Comparison of ENCODE assay signal across 18 cellular contexts in the genomic region with DNA sequence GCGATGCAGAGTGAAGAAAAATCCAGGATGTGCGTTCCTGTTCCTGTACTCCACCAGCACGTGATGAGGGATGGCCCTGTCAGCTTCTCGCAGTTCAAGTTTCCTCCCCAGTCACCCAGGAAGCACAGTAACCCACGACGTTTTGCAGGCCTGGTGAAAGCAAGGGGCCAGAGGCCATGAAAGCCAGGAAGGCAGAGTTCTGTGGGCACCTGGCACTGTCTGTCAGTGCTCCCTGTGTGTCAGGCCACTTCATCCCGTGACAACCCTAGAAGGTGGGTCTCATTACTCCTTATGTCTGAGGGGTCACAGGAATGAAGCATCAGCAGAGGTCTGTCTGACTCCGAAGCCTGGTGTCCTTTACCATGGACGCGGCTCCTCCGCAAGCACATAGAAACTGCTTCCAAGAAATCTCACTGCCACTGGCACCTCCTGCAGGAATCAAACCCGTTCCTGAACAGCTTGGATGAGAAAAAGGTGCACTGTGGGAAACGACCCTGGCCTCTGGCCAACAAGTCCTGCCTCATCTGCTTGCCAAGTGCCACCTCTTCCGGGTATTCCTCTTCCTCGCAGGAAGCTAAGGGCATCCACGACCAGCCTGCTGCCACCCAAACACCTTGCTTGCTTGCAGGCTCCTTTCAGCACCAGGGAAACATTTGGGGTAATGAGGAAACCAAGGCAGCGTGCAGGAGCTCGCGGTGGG. TPM values are rescaled to one million over a fixed set of nuclear protein-coding genes. Genes with fewer than 3 reads are reported as not detected.
DNase-seq lines count a peak whose midpoint lies in the region; ATAC-seq lines count a peak whose summit lies in the region.
"Had no signal": no experiment of that assay in that cellular context is flagged by ENCODE, and none has a peak within 500 bp of the region (broad histone marks: within the 10 kb centered on the region; RNA-seq: fewer than 3 reads in every experiment).

No MANE protein-coding gene starts in this region.

- no peaks in the 10 kb centered on the region for H3K9me3 ChIP-seq in adipocyte (ENCODE audit: control insufficient read depth, low read length)
- H3K9me3 ChIP-seq: left ventricle myocardium inferior had no signal

- no peaks in the 10 kb centered on the region for H3K27me3 Mint-ChIP-seq in activated CD4-positive, alpha-beta T cell treated with anti-CD3 and anti-CD28 coated beads for 36 hours
- H3K27me3 Mint-ChIP-seq in naive thymus-derived CD8-positive, alpha-beta T cell: no peaks in the 10 kb centered on the region

- H3K9ac ChIP-seq in adipocyte (ENCODE audit: low read length): peak overlapping the region; percentile 32
- H3K9ac ChIP-seq: GM23248 had no signal

- peaks cover 35% of the 10 kb centered on the region for H3K36me3 Mint-ChIP-seq in activated CD4-positive, alpha-beta T cell treated with anti-CD3 and anti-CD28 coated beads for 36 hours (ENCODE audit: low read depth)
- H3K36me3 Mint-ChIP-seq in naive thymus-derived CD8-positive, alpha-beta T cell: peaks cover 0 to 81% (median 18%) of the 10 kb centered on the region in 3 donors

- H3K27me3 ChIP-seq in adipocyte (replicated peaks; ENCODE audit: control insufficient read depth, insufficient read depth, low read length): no peaks in the 10 kb centered on the region

- no peak for DNase-seq in activated CD4-positive, alpha-beta T cell treated with anti-CD3 and anti-CD28 coated beads for 36 hours
- no peak for DNase-seq in activated CD4-positive, alpha-beta T cell treated with anti-CD3 and anti-CD28 coated beads, Interleukin-2, amount 50 U/mL, for 48 hours
- DNase-seq in NCI-H2029 treated with DMSO at 0.1 percent for 48 hours (lab: John Stamatoyannopoulos, UW) (peak; percentile 67), adipocyte (ENCODE audit: low read depth) (no peak), iPS-NIHi7 (ENCODE audit: extremely low spot score) (no peak), medulla oblongata (ENCODE audit: extremely low spot score) (no peak)
- no peak for DNase-seq in naive thymus-derived CD8-positive, alpha-beta T cell
- DNase-seq: ACHN; activated CD8-positive, alpha-beta memory T cell treated with anti-CD3 and anti-CD28 coated beads, Interleukin-2, amount 50 U/mL, for 48 hours; GM23248; left ventricle myocardium inferior; NCI-H1105; NCI-H345; nephron progenitor cell; stimulated activated CD4-positive, alpha-beta T cell treated with anti-CD3 and anti-CD28 coated beads, Interleukin-4, amount 100 ng/mL, for 4 hours had no signal

- POLR2A ChIA-PET in activated CD4-positive, alpha-beta T cell treated with anti-CD3 and anti-CD28 coated beads for 36 hours (lab: Charles Lee): no interaction called here
- POLR2A ChIA-PET in naive thymus-derived CD8-positive, alpha-beta T cell (lab: Charles Lee): interaction anchor here (1.0 to 7.2 kb wide), 3 partner anchors 14 to 50 kb away, joined by 3 to 140 read pairs (median 3); a partner anchor contains a TSS

- H3K4me1 ChIP-seq in adipocyte (ENCODE audit: control insufficient read depth, insufficient read depth, low read length): peaks cover 19% of the 10 kb centered on the region

- peak overlapping the region; percentile 73 for H3K27ac Mint-ChIP-seq in activated CD4-positive, alpha-beta T cell treated with anti-CD3 and anti-CD28 coated beads for 36 hours
- H3K27ac Mint-ChIP-seq in naive thymus-derived CD8-positive, alpha-beta T cell: peak overlapping the region; percentile 71 to 91 (median 82)

- no peak overlapping the region for H3K4me3 Mint-ChIP-seq in activated CD4-positive, alpha-beta T cell treated with anti-CD3 and anti-CD28 coated beads for 36 hours
- peak overlapping the region; percentile 4 to 77 (median 69) for H3K4me3 Mint-ChIP-seq in naive thymus-derived CD8-positive, alpha-beta T cell
- H3K4me3 Mint-ChIP-seq: nephron progenitor cell had no signal

- intact Hi-C loops in activated CD4-positive, alpha-beta T cell treated with anti-CD3 and anti-CD28 coated beads for 36 hours (cut with DNase I, micrococcal nuclease): loop anchor here in 1 of 2 experiments (5.0 kb wide), 1 partner anchor 225 kb away; no protein-coding TSS in a partner anchor

- peaks cover 19% of the 10 kb centered on the region for H3K36me3 ChIP-seq in adipocyte (ENCODE audit: control insufficient read depth, insufficient read depth, low read length, severe bottlenecking)

- H3K9me3 Mint-ChIP-seq in activated CD4-positive, alpha-beta T cell treated with anti-CD3 and anti-CD28 coated beads for 36 hours (ENCODE audit: low read depth): no peaks in the 10 kb centered on the region
- H3K9me3 Mint-ChIP-seq in naive thymus-derived CD8-positive, alpha-beta T cell: no peaks in the 10 kb centered on the region
- H3K9me3 Mint-ChIP-seq: nephron progenitor cell had no signal

- peaks cover 85% of the 10 kb centered on the region for H3K4me1 Mint-ChIP-seq in activated CD4-positive, alpha-beta T cell treated with anti-CD3 and anti-CD28 coated beads for 36 hours
- peaks cover 47 to 95% (median 88%) of the 10 kb centered on the region in 4 donors for H3K4me1 Mint-ChIP-seq in naive thymus-derived CD8-positive, alpha-beta T cell

- no peak overlapping the region for H3K4me3 ChIP-seq in adipocyte (ENCODE audit: low read length)
- H3K4me3 ChIP-seq: GM23248, left ventricle myocardium inferior, SK-N-MC had no signal

- CTCF ChIA-PET in activated CD4-positive, alpha-beta T cell treated with anti-CD3 and anti-CD28 coated beads for 36 hours (lab: Charles Lee): no interaction called here

- no peak for ATAC-seq in activated CD4-positive, alpha-beta T cell treated with anti-CD3 and anti-CD28 coated beads for 36 hours
- no peak for ATAC-seq in naive thymus-derived CD8-positive, alpha-beta T cell
- no peak for ATAC-seq in GM19452 (IDR thresholded peaks at IDR 0.05; ENCODE audit: unreplicated experiment)

RNA-seq across cellular contexts. Expression of a gene that starts 14.6 kb away (rescaled TPM):
- 10 to 100 TPM; 32.1 to 51.8 TPM for total RNA-seq in activated CD4-positive, alpha-beta T cell treated with anti-CD3 and anti-CD28 coated beads for 36 hours
- 100 to 1,000 TPM; 122 to 130 TPM for total RNA-seq in naive thymus-derived CD8-positive, alpha-beta T cell
- polyA plus RNA-seq in naive thymus-derived CD8-positive, alpha-beta T cell: 10 to 100 TPM; 15.7 to 43.1 (median 27.5) TPM

RNA-seq across cellular contexts. Expression of a gene that starts 46.4 kb away (rescaled TPM):
- total RNA-seq in activated CD4-positive, alpha-beta T cell treated with anti-CD3 and anti-CD28 coated beads for 36 hours: not detected
- total RNA-seq in naive thymus-derived CD8-positive, alpha-beta T cell: not detected
- not detected for polyA plus RNA-seq in naive thymus-derived CD8-positive, alpha-beta T cell
- total RNA-seq: GM23248, left ventricle myocardium inferior, right cardiac atrium had no signal
- polyA plus RNA-seq: GM23248, right cardiac atrium had no signal

RNA-seq across cellular contexts. Expression of a gene that starts 53.8 kb away (rescaled TPM):
- 10 to 100 TPM; 44.9 to 65.5 TPM for total RNA-seq in activated CD4-positive, alpha-beta T cell treated with anti-CD3 and anti-CD28 coated beads for 36 hours
- 10 to 100 TPM; 47.1 to 47.2 TPM for total RNA-seq in naive thymus-derived CD8-positive, alpha-beta T cell
- 100 to 1,000 TPM; 101 to 119 (median 107) TPM for polyA plus RNA-seq in naive thymus-derived CD8-positive, alpha-beta T cell
